8 cellular contexts compared by ENCODE assay signal in the genomic region with DNA sequence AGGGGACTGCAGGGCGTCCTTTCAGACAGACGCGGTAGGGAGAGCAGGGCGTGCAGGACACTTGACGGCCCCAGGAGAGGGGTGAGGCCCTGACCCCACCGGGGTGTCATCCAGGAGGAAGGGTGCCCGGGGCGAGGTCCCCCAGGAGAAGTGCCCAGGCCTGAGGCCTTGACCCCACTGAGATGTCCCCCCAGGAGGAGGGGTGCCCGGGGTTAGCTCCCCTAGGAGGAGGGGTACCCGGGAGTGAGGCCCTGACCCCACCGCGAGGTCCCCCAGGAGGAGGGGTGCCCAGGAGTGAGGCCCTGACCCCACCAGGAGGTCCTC. TPM values are rescaled to one million over a fixed set of nuclear protein-coding genes. Genes with fewer than 3 reads are reported as not detected.
A peak's percentile ranks its signal among the peaks of the same experiment; 100 is the strongest.
DNase-seq lines count a peak whose midpoint lies in the region; ATAC-seq and TF ChIP-seq lines count a peak whose summit lies in the region.

No MANE protein-coding gene starts in this region.

- 42 to 49% methylated on average over 12 of the region's 12 CpGs for WGBS in esophagus, 2 donors
- WGBS in prostate gland, result 51% methylated on average over 12 of the region's 12 CpGs

- H3K36me3 ChIP-seq in Peyer's patch, result no peaks in the 10 kb centered on the region
- no peaks in the 10 kb centered on the region for H3K36me3 ChIP-seq in esophagus (ENCODE audit: control insufficient read depth in 2 of 2, insufficient read depth in 2 of 2, low read length in 1 of 2)
- H3K36me3 ChIP-seq in prostate gland, result no peaks in the 10 kb centered on the region

- DNase-seq in Peyer's patch, result no peak
- DNase-seq in prostate gland (ENCODE audit: low spot score), result no peak

- peaks cover 0 to 16% (median 7%) of the 10 kb centered on the region in 4 donors for H3K4me1 ChIP-seq in Peyer's patch
- H3K4me1 ChIP-seq in esophagus (ENCODE audit: control insufficient read depth in 2 of 2, insufficient read depth in 2 of 2, low read length in 1 of 2), result peaks cover 13 to 16% of the 10 kb centered on the region in 2 donors
- peaks cover 8% of the 10 kb centered on the region for H3K4me1 ChIP-seq in prostate gland (replicated peaks)

- intact Hi-C loops in prostate gland (cut with DNase I), result no loop called here

- ATAC-seq in HG03280 (IDR thresholded peaks at IDR 0.05; ENCODE audit: unreplicated experiment) (no peak), HG02840 (IDR thresholded peaks at IDR 0.05; ENCODE audit: low FRiP score, unreplicated experiment) (no peak), HG03175 (IDR thresholded peaks at IDR 0.05; ENCODE audit: unreplicated experiment) (no peak), HG03039 (IDR thresholded peaks at IDR 0.05; ENCODE audit: unreplicated experiment) (no peak)

- H3K4me3 ChIP-seq in GM08714 (ENCODE audit: low read length) (peak overlapping the region; percentile 14; the same call in 1 of the 2 replicates), Peyer's patch (peak overlapping the region; percentile 13 to 87 (median 66)), esophagus (ENCODE audit: low read depth in 1 of 2, low read length in 2 of 2) (peak overlapping the region; percentile 0 to 39), prostate gland (peak overlapping the region; percentile 72 to 84)

- H3K9me3 ChIP-seq in Peyer's patch, result no peaks in the 10 kb centered on the region
- no peaks in the 10 kb centered on the region for H3K9me3 ChIP-seq in esophagus (ENCODE audit: control insufficient read depth in 2 of 2, insufficient read depth in 1 of 2, low read depth in 1 of 2, low read length in 1 of 2)
- H3K9me3 ChIP-seq in prostate gland, result no peaks in the 10 kb centered on the region

- TF ChIP-seq CTCF in Peyer's patch (IDR thresholded peaks at IDR 0.05), result no peak
- no peak for TF ChIP-seq CTCF in prostate gland (IDR thresholded peaks at IDR 0.05)

- TF ChIP-seq POLR2A in Peyer's patch (IDR thresholded peaks at IDR 0.05) (no peak), prostate gland (IDR thresholded peaks at IDR 0.05) (no peak)

- H3K27ac ChIP-seq in Peyer's patch (peak overlapping the region; percentile 78 to 94 (median 86)), esophagus (ENCODE audit: low read depth in 2 of 2, low read length in 1 of 2) (peak overlapping the region; percentile 78 to 85), prostate gland (peak overlapping the region; percentile 71 to 78)

- H3K27me3 ChIP-seq in Peyer's patch, result no peaks in the 10 kb centered on the region
- H3K27me3 ChIP-seq in esophagus (ENCODE audit: control insufficient read depth in 1 of 2, insufficient read depth in 2 of 2, low read length in 2 of 2), result no peaks in the 10 kb centered on the region
- H3K27me3 ChIP-seq in prostate gland (replicated peaks; ENCODE audit: insufficient read depth), result no peaks in the 10 kb centered on the region

RNA-seq across cellular contexts. Expression of a gene that starts 27.2 kb away (rescaled TPM):
- 100 to 1,000 TPM in 3 of 4 donors, 10 to 100 TPM in 1; 73.4 to 170 (median 117) TPM for total RNA-seq in Peyer's patch
- 100 to 1,000 TPM; 143 to 169 TPM for polyA plus RNA-seq in esophagus
- total RNA-seq in prostate gland, result 10 to 100 TPM; 22.4 to 59.4 TPM

Comparison
In these comparisons a context has a peak if more than half of its experiments do, and no peak if none do; other contexts are left out.
1. H3K4me3 ChIP-seq: peak in every context shown above with its lines; median percentile 78 in prostate gland; 66 in Peyer's patch; 20 in esophagus; 14 in GM08714.